11 cellular contexts compared by ENCODE assay signal in genomic region chr4:76526585-76526990, GRCh38.
DNase-seq lines count a peak whose midpoint lies in the region; ATAC-seq and TF ChIP-seq lines count a peak whose summit lies in the region.
"Had no signal": no experiment of that assay in that cellular context is flagged by ENCODE, and none has a peak within 500 bp of the region (broad histone marks: within the 10 kb centered on the region; RNA-seq: fewer than 3 reads in every experiment).

No MANE protein-coding gene starts in this region.

- H3F3A ChIP-seq in GM23248 (ENCODE audit: insufficient read depth) = no peaks in the 10 kb centered on the region

- no peak overlapping the region for H3K4me2 ChIP-seq in GM23248 (ENCODE audit: unreplicated experiment)

- peak; percentile 93 for ATAC-seq in Right ventricle myocardium inferior
- ATAC-seq in left colon = peak; percentile 96
- ATAC-seq in aorta (ENCODE audit: low FRiP score) = peak; percentile 77
- ATAC-seq in GM18873 (IDR thresholded peaks at IDR 0.05; ENCODE audit: low FRiP score, unreplicated experiment) = no peak

- 0 to 2% methylated on average over 2 of the region's 2 CpGs for whole genome bisulfite sequencing in aorta, 2 donors
- WGBS in GM23248 (ENCODE audit: low coverage in 1 of 2, low lambda C conversion rate in 2 of 2, missing lambda C conversion rate in 2 of 2), 2 experiments = 80 to 85% methylated on average over 2 of the region's 2 CpGs

- H3K27me3 Mint-ChIP-seq in MCF 10A (ENCODE audit: insufficient read depth, unreplicated experiment) = no peaks in the 10 kb centered on the region

- no peaks in the 10 kb centered on the region for H3K79me2 ChIP-seq in GM23248 (ENCODE audit: insufficient read depth)

- H3K4me1 ChIP-seq in aorta (ENCODE audit: control insufficient read depth in 1 of 2, insufficient read depth in 2 of 2, low read length in 2 of 2) (no peaks in the 10 kb centered on the region), GM23248 (ENCODE audit: insufficient read depth) (no peaks in the 10 kb centered on the region)

- no peak for DNase-seq in Right ventricle myocardium inferior (ENCODE audit: missing footprints)
- DNase-seq in cardiac septum (ENCODE audit: low spot score) = no peak
- DNase-seq in MCF 10A (ENCODE audit: unreplicated experiment) = no peak
- DNase-seq in left colon = no peak
- no peak for DNase-seq in aorta
- no peak for DNase-seq in stimulated activated CD4-positive, alpha-beta T cell treated with anti-CD3 and anti-CD28 coated beads, Interleukin-12 subunit alpha, Interleukin-12 subunit beta, amount 100 ng/mL, for 4 hours
- DNase-seq in GM23248 = no peak
- DNase-seq: NCI-H226; stimulated activated CD4-positive, alpha-beta T cell treated with anti-CD3 and anti-CD28 coated beads, Interleukin-4, amount 100 ng/mL, for 4 hours had no signal

- no peak for TF ChIP-seq CTCF in MCF 10A (IDR thresholded peaks at IDR 0.05; ENCODE audit: unreplicated experiment)

- intact Hi-C loops in Right ventricle myocardium inferior (cut with DNase I) (loop anchor here (2.0 to 5.0 kb wide), 2 partner anchors 46 to 60 kb away; no protein-coding TSS in a partner anchor), cardiac septum (cut with DNase I) (loop anchor here (5.0 to 10.0 kb wide), 2 partner anchors 36 to 58 kb away; no protein-coding TSS in a partner anchor), MCF 10A (cut with micrococcal nuclease) (no loop called here), left colon (cut with DNase I, micrococcal nuclease) (no loop called here), aorta (cut with DNase I) (loop anchor here in 1 of 2 donors (5.0 kb wide), 1 partner anchor 61 kb away; no protein-coding TSS in a partner anchor)

- no peaks in the 10 kb centered on the region for H3K36me3 Mint-ChIP-seq in MCF 10A (ENCODE audit: insufficient read depth, unreplicated experiment)

- H2AFZ ChIP-seq in GM23248 = no peak overlapping the region

- no peaks in the 10 kb centered on the region for H3K9me3 Mint-ChIP-seq in MCF 10A (ENCODE audit: unreplicated experiment)

- POLR2A ChIA-PET in MCF 10A (lab: Yijun Ruan, JAX) = no interaction called here

- H4K20me1 ChIP-seq in GM23248 (ENCODE audit: insufficient read depth) = no peaks in the 10 kb centered on the region

- peak overlapping the region; percentile 7 for H3K27ac Mint-ChIP-seq in MCF 10A (ENCODE audit: low read depth, unreplicated experiment)

- BruUV-seq in MCF 10A (replicated peaks; lab: Mats Ljungman, UMichigan) = no TSS peak

- no peaks in the 10 kb centered on the region for H3K36me3 ChIP-seq in aorta (ENCODE audit: control insufficient read depth in 1 of 2, insufficient read depth in 2 of 2, low read length in 1 of 2)
- H3K36me3 ChIP-seq in GM23248 (ENCODE audit: low read depth) = no peaks in the 10 kb centered on the region

- CTCF ChIA-PET in MCF 10A (lab: Yijun Ruan, JAX) = interaction anchor here (0.6 kb wide), 1 partner anchor 842 kb away, joined by 4 read pairs; no protein-coding TSS in a partner anchor

- H3K4me3 Mint-ChIP-seq in MCF 10A (ENCODE audit: unreplicated experiment) = no peak overlapping the region
- H3K4me3 Mint-ChIP-seq: neural crest cell had no signal

- H3K4me1 Mint-ChIP-seq in MCF 10A (ENCODE audit: insufficient read depth, unreplicated experiment) = no peaks in the 10 kb centered on the region

- in situ Hi-C loops in GM23248 (cut with MboI) = no loop called here

- H3K4me3 ChIP-seq in aorta (ENCODE audit: low read length in 2 of 2) (no peak overlapping the region), GM23248 (no peak overlapping the region)

- H3K9ac ChIP-seq in GM23248 = no peak overlapping the region

- H3K27ac ChIP-seq in aorta (ENCODE audit: low read depth in 1 of 2, low read length in 2 of 2) (peak overlapping the region in 1 of 2 donors; percentile 61), GM23248 (no peak overlapping the region)

- no peaks in the 10 kb centered on the region for H3K27me3 ChIP-seq in aorta (ENCODE audit: control insufficient read depth in 1 of 2, insufficient read depth in 2 of 2, low read length in 1 of 2)
- H3K27me3 ChIP-seq in GM23248 (replicated peaks; ENCODE audit: insufficient read depth) = no peaks in the 10 kb centered on the region

- H3K9me3 ChIP-seq in aorta (ENCODE audit: control insufficient read depth, low read length) (no peaks in the 10 kb centered on the region), GM23248 (ENCODE audit: low read depth) (no peaks in the 10 kb centered on the region)

- H3K9me2 ChIP-seq in GM23248 (ENCODE audit: insufficient read depth) = no peaks in the 10 kb centered on the region

Comparison
In these comparisons a context has a peak if more than half of its experiments do, and no peak if none do; other contexts are left out.
1. intact Hi-C loops: an anchor here in Right ventricle myocardium inferior (2.0 to 5.0 kb wide) and cardiac septum (5.0 to 10.0 kb wide); none called in MCF 10A and left colon.